In the genomic region with DNA sequence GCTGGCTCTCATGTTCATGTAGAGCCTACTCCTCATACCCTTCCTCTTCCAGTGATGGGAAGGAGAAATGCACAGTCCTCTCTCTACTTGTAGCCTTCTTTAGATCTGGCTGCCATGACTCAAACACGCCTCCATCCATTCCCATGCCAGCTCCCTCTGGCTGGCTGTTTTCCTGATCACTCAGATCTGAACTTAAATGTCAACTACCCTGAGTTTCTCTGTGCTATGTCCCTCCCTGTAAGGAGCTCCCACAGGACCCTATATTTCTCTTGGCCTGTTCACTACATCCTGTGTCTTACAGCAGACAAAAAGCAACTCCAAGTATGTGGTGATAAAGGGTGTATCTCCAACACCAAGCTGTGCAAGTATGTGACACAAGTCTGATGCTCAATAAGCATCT, we compare ENCODE assay signal across 21 cellular contexts.
"Had no signal": no experiment of that assay in that cellular context is flagged by ENCODE, and none has a peak within 500 bp of the region (broad histone marks: within the 10 kb centered on the region; RNA-seq: fewer than 3 reads in every experiment).

No MANE protein-coding gene starts in this region.

- H3K27me3 ChIP-seq: hepatocyte, neural progenitor cell, thyroid gland, upper lobe of right lung had no signal

- H3K4me1 ChIP-seq: thyroid gland, upper lobe of right lung had no signal

- H3K9ac ChIP-seq: neural progenitor cell had no signal

- H3K36me3 Mint-ChIP-seq: activated naive CD8-positive, alpha-beta T cell treated with anti-CD3 and anti-CD28 coated beads for 36 hours; immature natural killer cell; naive thymus-derived CD4-positive, alpha-beta T cell had no signal

- H3K4me3 ChIP-seq: hepatocyte, neural progenitor cell, thyroid gland, upper lobe of right lung had no signal

- H3K4me3 Mint-ChIP-seq: activated B cell treated with CpG ODN at 0.5 μM for 24 hours; activated naive CD8-positive, alpha-beta T cell treated with anti-CD3 and anti-CD28 coated beads for 36 hours; immature natural killer cell; naive thymus-derived CD4-positive, alpha-beta T cell; neural progenitor cell; stimulated activated naive CD8-positive, alpha-beta T cell treated with anti-CD3 and anti-CD28 coated beads, Interleukin-15, Interleukin-2, amounts not matched to agents 100 ng/mL and 50 ng/mL, for 24 hours had no signal

- H3K36me3 ChIP-seq: neural progenitor cell, thyroid gland, upper lobe of right lung had no signal

- H3K27ac Mint-ChIP-seq: activated B cell treated with CpG ODN at 0.5 μM for 24 hours; activated naive CD8-positive, alpha-beta T cell treated with anti-CD3 and anti-CD28 coated beads for 36 hours; immature natural killer cell; naive thymus-derived CD4-positive, alpha-beta T cell; neural progenitor cell; stimulated activated naive CD8-positive, alpha-beta T cell treated with anti-CD3 and anti-CD28 coated beads, Interleukin-15, Interleukin-2, amounts not matched to agents 100 ng/mL and 50 ng/mL, for 24 hours had no signal

- H3K9me3 ChIP-seq: thyroid gland, upper lobe of right lung had no signal

- H3K9me3 Mint-ChIP-seq: activated B cell treated with CpG ODN at 0.5 μM for 24 hours; activated naive CD8-positive, alpha-beta T cell treated with anti-CD3 and anti-CD28 coated beads for 36 hours; immature natural killer cell had no signal

- H3K27ac ChIP-seq: hepatocyte, neural progenitor cell, thyroid gland, upper lobe of right lung had no signal

- H2AFZ ChIP-seq: hepatocyte, neural progenitor cell had no signal

- FAIRE-seq: astrocyte, endothelial cell of umbilical vein had no signal

- H3K27me3 Mint-ChIP-seq: activated naive CD8-positive, alpha-beta T cell treated with anti-CD3 and anti-CD28 coated beads for 36 hours; stimulated activated naive CD8-positive, alpha-beta T cell treated with anti-CD3 and anti-CD28 coated beads, Interleukin-15, Interleukin-2, amounts not matched to agents 100 ng/mL and 50 ng/mL, for 24 hours had no signal

- DNase-seq: activated B cell treated with CpG ODN at 0.5 μM for 24 hours; activated CD4-positive, alpha-beta T cell treated with anti-CD3 and anti-CD28 coated beads for 4 hours; activated CD4-positive, alpha-beta T cell treated with anti-CD3 and anti-CD28 coated beads, Interleukin-2, amount 50 U/mL, for 48 hours; activated naive CD4-positive, alpha-beta T cell treated with Interleukin-2 at 50 U/mL for 16 hours; activated naive CD8-positive, alpha-beta T cell treated with anti-CD3 and anti-CD28 coated beads for 36 hours; activated T-cell treated with anti-CD3 and anti-CD28 coated beads, Interleukin-2, amount 50 U/mL, for 48 hours; caudate nucleus; effector memory CD4-positive, alpha-beta T cell; glutamatergic neuron; immature natural killer cell; naive thymus-derived CD4-positive, alpha-beta T cell; stimulated activated CD4-positive, alpha-beta T cell treated with anti-CD3 and anti-CD28 coated beads, Interleukin-12 subunit alpha, Interleukin-12 subunit beta, amount 100 ng/mL, for 4 hours; stimulated activated CD4-positive, alpha-beta T cell treated with anti-CD3 and anti-CD28 coated beads, Interleukin-4, amount 100 ng/mL, for 4 hours; T1000; thyroid gland; upper lobe of right lung had no signal

- H3K4me2 ChIP-seq: hepatocyte, neural progenitor cell had no signal
